14 cellular contexts compared by ENCODE assay signal in genomic region chr19:39268085-39268484, GRCh38. TPM values are rescaled to one million over a fixed set of nuclear protein-coding genes. Genes with fewer than 3 reads are reported as not detected.
"Had no signal": no experiment of that assay in that cellular context is flagged by ENCODE, and none has a peak within 500 bp of the region (broad histone marks: within the 10 kb centered on the region; RNA-seq: fewer than 3 reads in every experiment).

IFNL2 (plus strand) TSS chr19:39268396; CDS start chr19:39268569, 173 bp downstream.

RNA-seq across cellular contexts. Expression of gene IFNL2, which starts in this region (rescaled TPM):
- total RNA-seq: activated B cell treated with CpG ODN at 0.5 μM for 24 hours; activated CD4-positive, alpha-beta T cell treated with anti-CD3 and anti-CD28 coated beads, Interleukin-2, amount 10 ng/mL, durations not matched to agents 24 days and 14 days; activated naive CD8-positive, alpha-beta T cell treated with anti-CD3 and anti-CD28 coated beads for 36 hours; activated T-helper 1 cell treated with anti-CD3 and anti-CD28 coated beads, Interleukin-12 subunit alpha, Interleukin-12 subunit beta, Interleukin-2, Interleukin-4 antibody, amounts not matched to agents 30 ng/mL and 10 ng/mL and 1 ng/mL, durations not matched to agents 14 hours and 24 hours and 36 hours; colonic mucosa; gastrocnemius medialis; kidney; left ventricle myocardium superior; mononuclear cell; ovary; pulmonary artery endothelial cell; thoracic aorta; upper lobe of left lung had no signal
- polyA plus RNA-seq: ovary, small intestine had no signal
